19 cellular contexts compared by ENCODE assay signal in genomic region chr10:114869500-114869899, GRCh38. TPM values are rescaled to one million over a fixed set of nuclear protein-coding genes. Genes with fewer than 3 reads are reported as not detected.
A peak's percentile ranks its signal among the peaks of the same experiment; 100 is the strongest.
DNase-seq lines count a peak whose midpoint lies in the region; FAIRE-seq and TF ChIP-seq lines count a peak whose summit lies in the region.
"Had no signal": no experiment of that assay in that cellular context is flagged by ENCODE, and none has a peak within 500 bp of the region (broad histone marks: within the 10 kb centered on the region; RNA-seq: fewer than 3 reads in every experiment).

No MANE protein-coding gene starts in this region.

- TF ChIP-seq POLR2A in GM12891 (IDR thresholded peaks at IDR 0.05; ENCODE audit: low read depth, low read length): no peak

- no peak overlapping the region for H3K4me3 ChIP-seq in astrocyte of the spinal cord (ENCODE audit: low read depth, low read length)
- H3K4me3 ChIP-seq: BLaER1 treated with 17β-estradiol and CSF1 and Interleukin-3, amounts not matched to agents 10 nM and 100 nM; gastrocnemius medialis; neural progenitor cell had no signal

- no peaks in the 10 kb centered on the region for H3K9me3 Mint-ChIP-seq in activated naive CD4-positive, alpha-beta T cell treated with anti-CD3 and anti-CD28 coated beads, Interleukin-2, amount 10 ng/mL, durations not matched to agents 7 days and 5 days
- H3K9me3 Mint-ChIP-seq: neural progenitor cell had no signal

- H3K4me3 Mint-ChIP-seq in activated naive CD4-positive, alpha-beta T cell treated with anti-CD3 and anti-CD28 coated beads, Interleukin-2, amount 10 ng/mL, durations not matched to agents 7 days and 5 days: no peak overlapping the region
- H3K4me3 Mint-ChIP-seq: activated B cell treated with CpG ODN at 0.5 μM for 24 hours, neural progenitor cell had no signal

- in situ Hi-C loops in astrocyte of the spinal cord (cut with HindIII; ENCODE audit: low sequenced_read_pairs): no loop called here

- TF ChIP-seq CTCF in astrocyte of the spinal cord (IDR thresholded peaks at IDR 0.05; ENCODE audit: low read depth, low read length): no peak

- peaks cover 7% of the 10 kb centered on the region for H3K36me3 Mint-ChIP-seq in activated naive CD4-positive, alpha-beta T cell treated with anti-CD3 and anti-CD28 coated beads, Interleukin-2, amount 10 ng/mL, durations not matched to agents 7 days and 5 days

- CTCF ChIA-PET in activated naive CD4-positive, alpha-beta T cell treated with anti-CD3 and anti-CD28 coated beads, Interleukin-2, amount 10 ng/mL, durations not matched to agents 7 days and 5 days (lab: Charles Lee): interaction anchor here (1.4 to 2.5 kb wide), 2 partner anchors 9 kb away, joined by 3 to 16 read pairs; no protein-coding TSS in a partner anchor

- peak; percentile 16 for DNase-seq in AG08396 (ENCODE audit: low spot score)
- DNase-seq in Kasumi-1 (lab: John Stamatoyannopoulos, UW): peak; percentile 20 to 24
- peak; percentile 92 for DNase-seq in astrocyte of the spinal cord (ENCODE audit: low read depth, low spot score)
- DNase-seq in hepatic stellate cell (ENCODE audit: low spot score): peak; percentile 48
- DNase-seq in midbrain (lab: John Stamatoyannopoulos, UW): no peak
- no peak for DNase-seq in activated CD8-positive, alpha-beta memory T cell treated with anti-CD3 and anti-CD28 coated beads, Interleukin-2, amount 50 U/mL, for 4 hours
- DNase-seq in GM12891 (ENCODE audit: insufficient read length, low spot score): no peak
- no peak for DNase-seq in activated naive CD4-positive, alpha-beta T cell treated with anti-CD3 and anti-CD28 coated beads, Interleukin-2, amount 10 ng/mL, durations not matched to agents 7 days and 5 days
- DNase-seq: activated B cell treated with CpG ODN at 0.5 μM for 24 hours; activated T-cell treated with anti-CD3 and anti-CD28 coated beads, Interleukin-2, amount 50 U/mL, for 48 hours; central memory CD4-positive, alpha-beta T cell; gastrocnemius medialis; GDM1; left cardiac atrium; NCI-H1105; NCI-H524 treated with DMSO at 0.1 percent for 48 hours; stimulated activated CD4-positive, alpha-beta T cell treated with anti-CD3 and anti-CD28 coated beads, Interleukin-15, amount 100 ng/mL, for 24 hours had no signal

- FAIRE-seq in GM12891 (lab: Jason Lieb, UNC): no peak

- H3K27ac Mint-ChIP-seq in activated naive CD4-positive, alpha-beta T cell treated with anti-CD3 and anti-CD28 coated beads, Interleukin-2, amount 10 ng/mL, durations not matched to agents 7 days and 5 days: no peak overlapping the region
- H3K27ac Mint-ChIP-seq: activated B cell treated with CpG ODN at 0.5 μM for 24 hours, neural progenitor cell had no signal

- H3K4me1 Mint-ChIP-seq in activated naive CD4-positive, alpha-beta T cell treated with anti-CD3 and anti-CD28 coated beads, Interleukin-2, amount 10 ng/mL, durations not matched to agents 7 days and 5 days: no peaks in the 10 kb centered on the region
- H3K4me1 Mint-ChIP-seq: activated B cell treated with CpG ODN at 0.5 μM for 24 hours, neural progenitor cell had no signal

- peaks cover 24% of the 10 kb centered on the region for H3K27me3 Mint-ChIP-seq in activated naive CD4-positive, alpha-beta T cell treated with anti-CD3 and anti-CD28 coated beads, Interleukin-2, amount 10 ng/mL, durations not matched to agents 7 days and 5 days

TF ChIP-seq in GM12891, 5 proteins besides CTCF, POLR2A, EP300 and RAD21:
- no peak for TF ChIP-seq SPI1 (IDR thresholded peaks at IDR 0.05; ENCODE audit: low read depth, low read length)
TF ChIP-seq in GM12891: peak in this region for 0.

RNA-seq across cellular contexts. Expression of gene FHIP2A, which starts 47.9 kb away (rescaled TPM):
- 7.5 TPM for polyA plus RNA-seq in GM12891 (2012; ENCODE audit: low read depth, missing spikeins)

Comparison
In these comparisons a context has a peak if more than half of its experiments do, and no peak if none do; other contexts are left out.
1. DNase-seq: peak in AG08396 (single experiment), Kasumi-1 (2 of 2), astrocyte of the spinal cord (single experiment) and hepatic stellate cell (single experiment); none in midbrain (single experiment), activated CD8-positive, alpha-beta memory T cell treated with anti-CD3 and anti-CD28 coated beads, Interleukin-2, amount 50 U/mL, for 4 hours (single experiment), GM12891 (single experiment) and activated naive CD4-positive, alpha-beta T cell treated with anti-CD3 and anti-CD28 coated beads, Interleukin-2, amount 10 ng/mL, durations not matched to agents 7 days and 5 days (single experiment).